ENCODE assay signal across 8 cellular contexts in genomic region chr12:12696562-12697383, GRCh38. TPM values are rescaled to one million over a fixed set of nuclear protein-coding genes. Genes with fewer than 3 reads are reported as not detected.
DNase-seq lines count a peak whose midpoint lies in the region; ATAC-seq and TF ChIP-seq lines count a peak whose summit lies in the region.

No MANE protein-coding gene starts in this region.

- peaks cover 58% of the 10 kb centered on the region for H3K4me1 Mint-ChIP-seq in activated T-helper 2 cell treated with anti-CD3 and anti-CD28 coated beads, Interferon-gamma antibody, Interleukin-2, Interleukin-4, amounts not matched to agents 10 μg/mL and 5 μg/mL and 100 μg/mL, durations not matched to agents 14 hours and 24 hours and 36 hours (ENCODE audit: low read depth)
- H3K4me1 Mint-ChIP-seq in natural killer cell treated with Interleukin-12 subunit alpha and Interleukin-12 subunit beta and Interleukin-15 and Interleukin-18, amount 100 ng/mL, for 72 hours (ENCODE audit: low read depth in 2 of 2) = peaks cover 20 to 33% of the 10 kb centered on the region in 2 donors

- H3K27ac Mint-ChIP-seq in activated T-helper 2 cell treated with anti-CD3 and anti-CD28 coated beads, Interferon-gamma antibody, Interleukin-2, Interleukin-4, amounts not matched to agents 10 μg/mL and 5 μg/mL and 100 μg/mL, durations not matched to agents 14 hours and 24 hours and 36 hours = peak overlapping the region; percentile 99
- H3K27ac Mint-ChIP-seq in natural killer cell treated with Interleukin-12 subunit alpha and Interleukin-12 subunit beta and Interleukin-15 and Interleukin-18, amount 100 ng/mL, for 72 hours = peak overlapping the region; percentile 90 to 92

- no peak for TF ChIP-seq CTCF in fibroblast of pulmonary artery (IDR thresholded peaks at IDR 0.05; ENCODE audit: low read length, missing control alignments)

- peak; percentile 39 for DNase-seq in DMS 273 treated with DMSO at 0.1 percent for 48 hours (lab: John Stamatoyannopoulos, UW)
- DNase-seq in RKO (ENCODE audit: low spot score) = peak; percentile 89
- peak; percentile 90 for DNase-seq in activated T-helper 2 cell treated with anti-CD3 and anti-CD28 coated beads, Interferon-gamma antibody, Interleukin-2, Interleukin-4, amounts not matched to agents 10 μg/mL and 5 μg/mL and 100 μg/mL, durations not matched to agents 14 hours and 24 hours and 36 hours (ENCODE audit: low spot score)
- peak; percentile 90 for DNase-seq in fibroblast of pulmonary artery (ENCODE audit: low read depth)
- peak; percentile 93 for DNase-seq in natural killer cell treated with Interleukin-12 subunit alpha and Interleukin-12 subunit beta and Interleukin-15 and Interleukin-18, amount 100 ng/mL, for 72 hours (ENCODE audit: low spot score)
- DNase-seq in stimulated activated naive CD8-positive, alpha-beta T cell treated with anti-CD3 and anti-CD28 coated beads, Interleukin-15, Interleukin-2, amounts not matched to agents 100 U/mL and 50 U/mL, for 24 hours = peak; percentile 92

- H3K27me3 Mint-ChIP-seq in activated T-helper 2 cell treated with anti-CD3 and anti-CD28 coated beads, Interferon-gamma antibody, Interleukin-2, Interleukin-4, amounts not matched to agents 10 μg/mL and 5 μg/mL and 100 μg/mL, durations not matched to agents 14 hours and 24 hours and 36 hours (ENCODE audit: low read depth) = no peaks in the 10 kb centered on the region
- no peaks in the 10 kb centered on the region for H3K27me3 Mint-ChIP-seq in natural killer cell treated with Interleukin-12 subunit alpha and Interleukin-12 subunit beta and Interleukin-15 and Interleukin-18, amount 100 ng/mL, for 72 hours

- intact Hi-C loops in activated T-helper 2 cell treated with anti-CD3 and anti-CD28 coated beads, Interferon-gamma antibody, Interleukin-2, Interleukin-4, amounts not matched to agents 10 μg/mL and 5 μg/mL and 100 μg/mL, durations not matched to agents 14 hours and 24 hours and 36 hours (cut with micrococcal nuclease) = loop anchor here (1.0 to 10.0 kb wide), 5 partner anchors 19 to 682 kb away; partner anchors contain the start of genes BORCS5 and DUSP16

- TF ChIP-seq RAD21 in Ishikawa (IDR thresholded peaks at IDR 0.05; ENCODE audit: low read depth) = no peak

- peaks cover 29% of the 10 kb centered on the region for H3K36me3 Mint-ChIP-seq in activated T-helper 2 cell treated with anti-CD3 and anti-CD28 coated beads, Interferon-gamma antibody, Interleukin-2, Interleukin-4, amounts not matched to agents 10 μg/mL and 5 μg/mL and 100 μg/mL, durations not matched to agents 14 hours and 24 hours and 36 hours (ENCODE audit: low read depth)
- peaks cover 4% of the 10 kb centered on the region for H3K36me3 Mint-ChIP-seq in natural killer cell treated with Interleukin-12 subunit alpha and Interleukin-12 subunit beta and Interleukin-15 and Interleukin-18, amount 100 ng/mL, for 72 hours

- 0 out of 2 replicates have a peak, but pooled peaks have one; percentile 9 for TF ChIP-seq EP300 in Ishikawa (IDR thresholded peaks at IDR 0.05; ENCODE audit: borderline replicate concordance)

- ATAC-seq in GM21619 (IDR thresholded peaks at IDR 0.05; ENCODE audit: unreplicated experiment) = peak; percentile 61
- peak; percentile 89 to 91 for ATAC-seq in natural killer cell treated with Interleukin-12 subunit alpha and Interleukin-12 subunit beta and Interleukin-15 and Interleukin-18, amount 100 ng/mL, for 72 hours
- ATAC-seq in stimulated activated naive CD8-positive, alpha-beta T cell treated with anti-CD3 and anti-CD28 coated beads, Interleukin-15, Interleukin-2, amounts not matched to agents 100 U/mL and 50 U/mL, for 24 hours = peak; percentile 67

- H3K4me3 ChIP-seq in fibroblast of pulmonary artery (replicated peaks; ENCODE audit: low read depth, low read length) = peak overlapping the region; percentile 64

- H3K4me3 Mint-ChIP-seq in activated T-helper 2 cell treated with anti-CD3 and anti-CD28 coated beads, Interferon-gamma antibody, Interleukin-2, Interleukin-4, amounts not matched to agents 10 μg/mL and 5 μg/mL and 100 μg/mL, durations not matched to agents 14 hours and 24 hours and 36 hours (ENCODE audit: low read depth) = peak overlapping the region; percentile 97
- peak overlapping the region; percentile 96 for H3K4me3 Mint-ChIP-seq in natural killer cell treated with Interleukin-12 subunit alpha and Interleukin-12 subunit beta and Interleukin-15 and Interleukin-18, amount 100 ng/mL, for 72 hours

- H3K9me3 Mint-ChIP-seq in activated T-helper 2 cell treated with anti-CD3 and anti-CD28 coated beads, Interferon-gamma antibody, Interleukin-2, Interleukin-4, amounts not matched to agents 10 μg/mL and 5 μg/mL and 100 μg/mL, durations not matched to agents 14 hours and 24 hours and 36 hours = no peaks in the 10 kb centered on the region
- H3K9me3 Mint-ChIP-seq in natural killer cell treated with Interleukin-12 subunit alpha and Interleukin-12 subunit beta and Interleukin-15 and Interleukin-18, amount 100 ng/mL, for 72 hours = no peaks in the 10 kb centered on the region

TF ChIP-seq in Ishikawa, 13 proteins besides CTCF, POLR2A, EP300 and RAD21:
- TF ChIP-seq TAF1 (IDR thresholded peaks at IDR 0.05; ENCODE audit: low read depth) = no peak; the same call in 1 of the 2 replicates
- peak; percentile 47; the same call in 1 of the 2 replicates for TF ChIP-seq MAX (IDR thresholded peaks at IDR 0.05)
- TF ChIP-seq USF1 (IDR thresholded peaks at IDR 0.05) = no peak
TF ChIP-seq in Ishikawa: peak in this region for 1.

RNA-seq across cellular contexts. Expression of gene GPR19, which starts 0.8 kb away (rescaled TPM):
- total RNA-seq in activated T-helper 2 cell treated with anti-CD3 and anti-CD28 coated beads, Interferon-gamma antibody, Interleukin-2, Interleukin-4, amounts not matched to agents 10 μg/mL and 5 μg/mL and 100 μg/mL, durations not matched to agents 14 hours and 24 hours and 36 hours = 8.9 and 12.2 TPM in 2 replicates
- total RNA-seq in natural killer cell treated with Interleukin-12 subunit alpha and Interleukin-12 subunit beta and Interleukin-15 and Interleukin-18, amount 100 ng/mL, for 72 hours = 1 to 10 TPM; 6.4 to 9.9 TPM

RNA-seq across cellular contexts. Expression of gene CDKN1B, which starts 20.4 kb away (rescaled TPM):
- 49.0 and 53.4 TPM in 2 replicates for total RNA-seq in activated T-helper 2 cell treated with anti-CD3 and anti-CD28 coated beads, Interferon-gamma antibody, Interleukin-2, Interleukin-4, amounts not matched to agents 10 μg/mL and 5 μg/mL and 100 μg/mL, durations not matched to agents 14 hours and 24 hours and 36 hours
- 10 to 100 TPM; 24.6 to 38.1 TPM for total RNA-seq in natural killer cell treated with Interleukin-12 subunit alpha and Interleukin-12 subunit beta and Interleukin-15 and Interleukin-18, amount 100 ng/mL, for 72 hours

Comparison
In these comparisons a context has a peak if more than half of its experiments do, and no peak if none do; other contexts are left out.
1. Peak in every context shown above with its lines: DNase-seq, ATAC-seq and H3K4me3 ChIP-seq.
2. DNase-seq: peak in every context shown above with its lines; median percentile 93 in natural killer cell treated with Interleukin-12 subunit alpha and Interleukin-12 subunit beta and Interleukin-15 and Interleukin-18, amount 100 ng/mL, for 72 hours; 92 in stimulated activated naive CD8-positive, alpha-beta T cell treated with anti-CD3 and anti-CD28 coated beads, Interleukin-15, Interleukin-2, amounts not matched to agents 100 U/mL and 50 U/mL, for 24 hours; 90 in activated T-helper 2 cell treated with anti-CD3 and anti-CD28 coated beads, Interferon-gamma antibody, Interleukin-2, Interleukin-4, amounts not matched to agents 10 μg/mL and 5 μg/mL and 100 μg/mL, durations not matched to agents 14 hours and 24 hours and 36 hours; 90 in fibroblast of pulmonary artery; 89 in RKO; 39 in DMS 273 treated with DMSO at 0.1 percent for 48 hours.